ENCODE assay signal across 1 cellular context in the genomic region with DNA sequence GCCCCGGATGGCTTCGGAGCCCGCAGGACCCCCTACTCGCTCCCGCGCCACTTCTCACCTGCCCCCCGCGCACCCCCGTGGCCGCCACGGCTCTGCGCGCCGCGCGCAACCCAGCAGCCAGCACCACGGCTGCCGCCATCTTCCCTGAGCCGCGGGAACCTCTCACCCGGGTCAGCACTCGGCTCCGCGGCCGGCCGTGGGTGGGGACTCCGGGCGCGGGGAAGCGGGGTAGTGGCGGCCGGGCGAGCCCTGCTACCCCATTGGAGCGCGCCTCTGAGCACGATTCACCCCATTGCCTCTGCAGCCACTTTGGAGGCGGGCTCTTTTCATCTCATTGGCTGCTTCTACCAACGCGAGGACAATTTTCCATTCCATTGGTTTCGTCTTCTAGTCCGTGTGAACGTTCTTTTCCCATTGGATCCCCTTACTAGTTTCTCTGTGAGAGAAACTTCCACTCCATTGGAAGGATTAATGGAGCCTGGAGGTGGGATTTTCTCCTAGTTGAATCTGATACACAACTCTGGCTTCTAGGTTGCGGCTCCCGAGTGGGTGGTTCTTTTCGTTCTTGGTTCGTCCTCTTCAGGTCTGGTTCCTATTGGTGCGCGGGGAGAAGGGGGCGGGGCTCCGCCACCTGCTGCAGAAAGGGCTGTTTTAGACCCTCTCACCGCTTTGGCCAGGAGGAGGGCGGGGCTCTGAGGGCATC.
TF ChIP-seq lines count a peak whose summit lies in the region.

A gene (minus strand): TSS at position 202 of the 703 bp plus-strand sequence. CDS start 63 bp downstream, at position 139.

TF ChIP-seq in WTC11, 78 proteins besides CTCF, POLR2A, EP300 and RAD21 (continued from another document and continues in another):
- TF ChIP-seq, protein P1, sequence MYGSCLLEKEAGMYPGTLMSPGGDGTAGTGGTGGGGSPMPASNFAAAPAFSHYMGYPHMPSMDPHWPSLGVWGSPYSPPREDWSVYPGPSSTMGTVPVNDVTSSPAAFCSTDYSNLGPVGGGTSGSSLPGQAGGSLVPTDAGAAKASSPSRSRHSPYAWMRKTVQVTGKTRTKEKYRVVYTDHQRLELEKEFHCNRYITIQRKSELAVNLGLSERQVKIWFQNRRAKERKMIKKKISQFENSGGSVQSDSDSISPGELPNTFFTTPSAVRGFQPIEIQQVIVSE (CRISPR knock-in tag; IDR thresholded peaks at IDR 0.05; ENCODE audit: borderline replicate concordance), result no peak
- TF ChIP-seq ZNF263 (CRISPR knock-in tag; IDR thresholded peaks at IDR 0.05; ENCODE audit: low read depth), result no peak
- TF ChIP-seq, protein P2, sequence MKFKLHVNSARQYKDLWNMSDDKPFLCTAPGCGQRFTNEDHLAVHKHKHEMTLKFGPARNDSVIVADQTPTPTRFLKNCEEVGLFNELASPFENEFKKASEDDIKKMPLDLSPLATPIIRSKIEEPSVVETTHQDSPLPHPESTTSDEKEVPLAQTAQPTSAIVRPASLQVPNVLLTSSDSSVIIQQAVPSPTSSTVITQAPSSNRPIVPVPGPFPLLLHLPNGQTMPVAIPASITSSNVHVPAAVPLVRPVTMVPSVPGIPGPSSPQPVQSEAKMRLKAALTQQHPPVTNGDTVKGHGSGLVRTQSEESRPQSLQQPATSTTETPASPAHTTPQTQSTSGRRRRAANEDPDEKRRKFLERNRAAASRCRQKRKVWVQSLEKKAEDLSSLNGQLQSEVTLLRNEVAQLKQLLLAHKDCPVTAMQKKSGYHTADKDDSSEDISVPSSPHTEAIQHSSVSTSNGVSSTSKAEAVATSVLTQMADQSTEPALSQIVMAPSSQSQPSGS (CRISPR knock-in tag; IDR thresholded peaks at IDR 0.05; ENCODE audit: borderline replicate concordance, low read depth), result no peak
- TF ChIP-seq, protein P3, sequence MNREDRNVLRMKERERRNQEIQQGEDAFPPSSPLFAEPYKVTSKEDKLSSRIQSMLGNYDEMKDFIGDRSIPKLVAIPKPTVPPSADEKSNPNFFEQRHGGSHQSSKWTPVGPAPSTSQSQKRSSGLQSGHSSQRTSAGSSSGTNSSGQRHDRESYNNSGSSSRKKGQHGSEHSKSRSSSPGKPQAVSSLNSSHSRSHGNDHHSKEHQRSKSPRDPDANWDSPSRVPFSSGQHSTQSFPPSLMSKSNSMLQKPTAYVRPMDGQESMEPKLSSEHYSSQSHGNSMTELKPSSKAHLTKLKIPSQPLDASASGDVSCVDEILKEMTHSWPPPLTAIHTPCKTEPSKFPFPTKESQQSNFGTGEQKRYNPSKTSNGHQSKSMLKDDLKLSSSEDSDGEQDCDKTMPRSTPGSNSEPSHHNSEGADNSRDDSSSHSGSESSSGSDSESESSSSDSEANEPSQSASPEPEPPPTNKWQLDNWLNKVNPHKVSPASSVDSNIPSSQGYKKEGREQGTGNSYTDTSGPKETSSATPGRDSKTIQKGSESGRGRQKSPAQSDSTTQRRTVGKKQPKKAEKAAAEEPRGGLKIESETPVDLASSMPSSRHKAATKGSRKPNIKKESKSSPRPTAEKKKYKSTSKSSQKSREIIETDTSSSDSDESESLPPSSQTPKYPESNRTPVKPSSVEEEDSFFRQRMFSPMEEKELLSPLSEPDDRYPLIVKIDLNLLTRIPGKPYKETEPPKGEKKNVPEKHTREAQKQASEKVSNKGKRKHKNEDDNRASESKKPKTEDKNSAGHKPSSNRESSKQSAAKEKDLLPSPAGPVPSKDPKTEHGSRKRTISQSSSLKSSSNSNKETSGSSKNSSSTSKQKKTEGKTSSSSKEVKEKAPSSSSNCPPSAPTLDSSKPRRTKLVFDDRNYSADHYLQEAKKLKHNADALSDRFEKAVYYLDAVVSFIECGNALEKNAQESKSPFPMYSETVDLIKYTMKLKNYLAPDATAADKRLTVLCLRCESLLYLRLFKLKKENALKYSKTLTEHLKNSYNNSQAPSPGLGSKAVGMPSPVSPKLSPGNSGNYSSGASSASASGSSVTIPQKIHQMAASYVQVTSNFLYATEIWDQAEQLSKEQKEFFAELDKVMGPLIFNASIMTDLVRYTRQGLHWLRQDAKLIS (CRISPR knock-in tag; IDR thresholded peaks at IDR 0.05; ENCODE audit: borderline replicate concordance), result no peak
- TF ChIP-seq TP53 (CRISPR knock-in tag; IDR thresholded peaks at IDR 0.05), result peak; percentile 74; the same call in 1 of the 2 replicates
- no peak; the same call in none of the 2 replicates for TF ChIP-seq FOXP1 (CRISPR knock-in tag; IDR thresholded peaks at IDR 0.05; ENCODE audit: borderline replicate concordance)
- no peak for TF ChIP-seq ZNF317 (CRISPR knock-in tag; IDR thresholded peaks at IDR 0.05; ENCODE audit: borderline replicate concordance, low read depth)
- TF ChIP-seq, protein P4, sequence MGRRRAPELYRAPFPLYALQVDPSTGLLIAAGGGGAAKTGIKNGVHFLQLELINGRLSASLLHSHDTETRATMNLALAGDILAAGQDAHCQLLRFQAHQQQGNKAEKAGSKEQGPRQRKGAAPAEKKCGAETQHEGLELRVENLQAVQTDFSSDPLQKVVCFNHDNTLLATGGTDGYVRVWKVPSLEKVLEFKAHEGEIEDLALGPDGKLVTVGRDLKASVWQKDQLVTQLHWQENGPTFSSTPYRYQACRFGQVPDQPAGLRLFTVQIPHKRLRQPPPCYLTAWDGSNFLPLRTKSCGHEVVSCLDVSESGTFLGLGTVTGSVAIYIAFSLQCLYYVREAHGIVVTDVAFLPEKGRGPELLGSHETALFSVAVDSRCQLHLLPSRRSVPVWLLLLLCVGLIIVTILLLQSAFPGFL (CRISPR knock-in tag; IDR thresholded peaks at IDR 0.05; ENCODE audit: borderline replicate concordance), result no peak
- TF ChIP-seq, protein P5, sequence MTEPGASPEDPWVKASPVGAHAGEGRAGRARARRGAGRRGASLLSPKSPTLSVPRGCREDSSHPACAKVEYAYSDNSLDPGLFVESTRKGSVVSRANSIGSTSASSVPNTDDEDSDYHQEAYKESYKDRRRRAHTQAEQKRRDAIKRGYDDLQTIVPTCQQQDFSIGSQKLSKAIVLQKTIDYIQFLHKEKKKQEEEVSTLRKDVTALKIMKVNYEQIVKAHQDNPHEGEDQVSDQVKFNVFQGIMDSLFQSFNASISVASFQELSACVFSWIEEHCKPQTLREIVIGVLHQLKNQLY (CRISPR knock-in tag; IDR thresholded peaks at IDR 0.05), result no peak
- TF ChIP-seq, protein P6, sequence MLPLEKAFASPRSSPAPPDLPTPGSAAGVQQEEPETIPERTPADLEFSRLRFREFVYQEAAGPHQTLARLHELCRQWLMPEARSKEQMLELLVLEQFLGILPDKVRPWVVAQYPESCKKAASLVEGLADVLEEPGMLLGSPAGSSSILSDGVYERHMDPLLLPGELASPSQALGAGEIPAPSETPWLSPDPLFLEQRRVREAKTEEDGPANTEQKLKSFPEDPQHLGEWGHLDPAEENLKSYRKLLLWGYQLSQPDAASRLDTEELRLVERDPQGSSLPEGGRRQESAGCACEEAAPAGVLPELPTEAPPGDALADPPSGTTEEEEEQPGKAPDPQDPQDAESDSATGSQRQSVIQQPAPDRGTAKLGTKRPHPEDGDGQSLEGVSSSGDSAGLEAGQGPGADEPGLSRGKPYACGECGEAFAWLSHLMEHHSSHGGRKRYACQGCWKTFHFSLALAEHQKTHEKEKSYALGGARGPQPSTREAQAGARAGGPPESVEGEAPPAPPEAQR (CRISPR knock-in tag; IDR thresholded peaks at IDR 0.05), result no peak
- no peak for TF ChIP-seq GABPB1 (CRISPR knock-in tag; IDR thresholded peaks at IDR 0.05)
- TF ChIP-seq EMX1 (CRISPR knock-in tag; IDR thresholded peaks at IDR 0.05), result no peak
- TF ChIP-seq JAZF1 (CRISPR knock-in tag; IDR thresholded peaks at IDR 0.05), result no peak
- TF ChIP-seq, protein P7, sequence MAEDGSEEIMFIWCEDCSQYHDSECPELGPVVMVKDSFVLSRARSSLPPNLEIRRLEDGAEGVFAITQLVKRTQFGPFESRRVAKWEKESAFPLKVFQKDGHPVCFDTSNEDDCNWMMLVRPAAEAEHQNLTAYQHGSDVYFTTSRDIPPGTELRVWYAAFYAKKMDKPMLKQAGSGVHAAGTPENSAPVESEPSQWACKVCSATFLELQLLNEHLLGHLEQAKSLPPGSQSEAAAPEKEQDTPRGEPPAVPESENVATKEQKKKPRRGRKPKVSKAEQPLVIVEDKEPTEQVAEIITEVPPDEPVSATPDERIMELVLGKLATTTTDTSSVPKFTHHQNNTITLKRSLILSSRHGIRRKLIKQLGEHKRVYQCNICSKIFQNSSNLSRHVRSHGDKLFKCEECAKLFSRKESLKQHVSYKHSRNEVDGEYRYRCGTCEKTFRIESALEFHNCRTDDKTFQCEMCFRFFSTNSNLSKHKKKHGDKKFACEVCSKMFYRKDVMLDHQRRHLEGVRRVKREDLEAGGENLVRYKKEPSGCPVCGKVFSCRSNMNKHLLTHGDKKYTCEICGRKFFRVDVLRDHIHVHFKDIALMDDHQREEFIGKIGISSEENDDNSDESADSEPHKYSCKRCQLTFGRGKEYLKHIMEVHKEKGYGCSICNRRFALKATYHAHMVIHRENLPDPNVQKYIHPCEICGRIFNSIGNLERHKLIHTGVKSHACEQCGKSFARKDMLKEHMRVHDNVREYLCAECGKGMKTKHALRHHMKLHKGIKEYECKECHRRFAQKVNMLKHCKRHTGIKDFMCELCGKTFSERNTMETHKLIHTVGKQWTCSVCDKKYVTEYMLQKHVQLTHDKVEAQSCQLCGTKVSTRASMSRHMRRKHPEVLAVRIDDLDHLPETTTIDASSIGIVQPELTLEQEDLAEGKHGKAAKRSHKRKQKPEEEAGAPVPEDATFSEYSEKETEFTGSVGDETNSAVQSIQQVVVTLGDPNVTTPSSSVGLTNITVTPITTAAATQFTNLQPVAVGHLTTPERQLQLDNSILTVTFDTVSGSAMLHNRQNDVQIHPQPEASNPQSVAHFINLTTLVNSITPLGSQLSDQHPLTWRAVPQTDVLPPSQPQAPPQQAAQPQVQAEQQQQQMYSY (CRISPR knock-in tag; IDR thresholded peaks at IDR 0.05), result 0 out of 2 replicates have a peak, but pooled peaks have one; percentile 16
- TF ChIP-seq, protein P8, sequence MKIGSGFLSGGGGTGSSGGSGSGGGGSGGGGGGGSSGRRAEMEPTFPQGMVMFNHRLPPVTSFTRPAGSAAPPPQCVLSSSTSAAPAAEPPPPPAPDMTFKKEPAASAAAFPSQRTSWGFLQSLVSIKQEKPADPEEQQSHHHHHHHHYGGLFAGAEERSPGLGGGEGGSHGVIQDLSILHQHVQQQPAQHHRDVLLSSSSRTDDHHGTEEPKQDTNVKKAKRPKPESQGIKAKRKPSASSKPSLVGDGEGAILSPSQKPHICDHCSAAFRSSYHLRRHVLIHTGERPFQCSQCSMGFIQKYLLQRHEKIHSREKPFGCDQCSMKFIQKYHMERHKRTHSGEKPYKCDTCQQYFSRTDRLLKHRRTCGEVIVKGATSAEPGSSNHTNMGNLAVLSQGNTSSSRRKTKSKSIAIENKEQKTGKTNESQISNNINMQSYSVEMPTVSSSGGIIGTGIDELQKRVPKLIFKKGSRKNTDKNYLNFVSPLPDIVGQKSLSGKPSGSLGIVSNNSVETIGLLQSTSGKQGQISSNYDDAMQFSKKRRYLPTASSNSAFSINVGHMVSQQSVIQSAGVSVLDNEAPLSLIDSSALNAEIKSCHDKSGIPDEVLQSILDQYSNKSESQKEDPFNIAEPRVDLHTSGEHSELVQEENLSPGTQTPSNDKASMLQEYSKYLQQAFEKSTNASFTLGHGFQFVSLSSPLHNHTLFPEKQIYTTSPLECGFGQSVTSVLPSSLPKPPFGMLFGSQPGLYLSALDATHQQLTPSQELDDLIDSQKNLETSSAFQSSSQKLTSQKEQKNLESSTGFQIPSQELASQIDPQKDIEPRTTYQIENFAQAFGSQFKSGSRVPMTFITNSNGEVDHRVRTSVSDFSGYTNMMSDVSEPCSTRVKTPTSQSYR (CRISPR knock-in tag; IDR thresholded peaks at IDR 0.05), result no peak
- no peak for TF ChIP-seq IRF2 (CRISPR knock-in tag; IDR thresholded peaks at IDR 0.05; ENCODE audit: borderline replicate concordance, low read depth)
- no peak for TF ChIP-seq SOX15 (CRISPR knock-in tag; IDR thresholded peaks at IDR 0.05)
- TF ChIP-seq NFYB (CRISPR knock-in tag; conservative IDR thresholded peaks at IDR 0.05; ENCODE audit: low read depth), result peak; percentile 71
- 0 out of 2 replicates have a peak, but pooled peaks have one; percentile 6 for TF ChIP-seq FOXK1 (CRISPR knock-in tag; IDR thresholded peaks at IDR 0.05)
- TF ChIP-seq NFATC4 (CRISPR knock-in tag; IDR thresholded peaks at IDR 0.05), result no peak
- peak; percentile 56; the same call in 1 of the 2 replicates for TF ChIP-seq SP1 (CRISPR knock-in tag; conservative IDR thresholded peaks at IDR 0.05)
- TF ChIP-seq ELF4 (CRISPR knock-in tag; IDR thresholded peaks at IDR 0.05; ENCODE audit: low read depth), result no peak
- TF ChIP-seq, protein P9, sequence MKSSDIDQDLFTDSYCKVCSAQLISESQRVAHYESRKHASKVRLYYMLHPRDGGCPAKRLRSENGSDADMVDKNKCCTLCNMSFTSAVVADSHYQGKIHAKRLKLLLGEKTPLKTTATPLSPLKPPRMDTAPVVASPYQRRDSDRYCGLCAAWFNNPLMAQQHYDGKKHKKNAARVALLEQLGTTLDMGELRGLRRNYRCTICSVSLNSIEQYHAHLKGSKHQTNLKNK (CRISPR knock-in tag; IDR thresholded peaks at IDR 0.05), result no peak
- TF ChIP-seq, protein P10, sequence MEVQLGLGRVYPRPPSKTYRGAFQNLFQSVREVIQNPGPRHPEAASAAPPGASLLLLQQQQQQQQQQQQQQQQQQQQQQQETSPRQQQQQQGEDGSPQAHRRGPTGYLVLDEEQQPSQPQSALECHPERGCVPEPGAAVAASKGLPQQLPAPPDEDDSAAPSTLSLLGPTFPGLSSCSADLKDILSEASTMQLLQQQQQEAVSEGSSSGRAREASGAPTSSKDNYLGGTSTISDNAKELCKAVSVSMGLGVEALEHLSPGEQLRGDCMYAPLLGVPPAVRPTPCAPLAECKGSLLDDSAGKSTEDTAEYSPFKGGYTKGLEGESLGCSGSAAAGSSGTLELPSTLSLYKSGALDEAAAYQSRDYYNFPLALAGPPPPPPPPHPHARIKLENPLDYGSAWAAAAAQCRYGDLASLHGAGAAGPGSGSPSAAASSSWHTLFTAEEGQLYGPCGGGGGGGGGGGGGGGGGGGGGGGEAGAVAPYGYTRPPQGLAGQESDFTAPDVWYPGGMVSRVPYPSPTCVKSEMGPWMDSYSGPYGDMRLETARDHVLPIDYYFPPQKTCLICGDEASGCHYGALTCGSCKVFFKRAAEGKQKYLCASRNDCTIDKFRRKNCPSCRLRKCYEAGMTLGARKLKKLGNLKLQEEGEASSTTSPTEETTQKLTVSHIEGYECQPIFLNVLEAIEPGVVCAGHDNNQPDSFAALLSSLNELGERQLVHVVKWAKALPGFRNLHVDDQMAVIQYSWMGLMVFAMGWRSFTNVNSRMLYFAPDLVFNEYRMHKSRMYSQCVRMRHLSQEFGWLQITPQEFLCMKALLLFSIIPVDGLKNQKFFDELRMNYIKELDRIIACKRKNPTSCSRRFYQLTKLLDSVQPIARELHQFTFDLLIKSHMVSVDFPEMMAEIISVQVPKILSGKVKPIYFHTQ (CRISPR knock-in tag; IDR thresholded peaks at IDR 0.05), result no peak
- TF ChIP-seq CREB1 (CRISPR knock-in tag; IDR thresholded peaks at IDR 0.05), result no peak
